In the genomic region with DNA sequence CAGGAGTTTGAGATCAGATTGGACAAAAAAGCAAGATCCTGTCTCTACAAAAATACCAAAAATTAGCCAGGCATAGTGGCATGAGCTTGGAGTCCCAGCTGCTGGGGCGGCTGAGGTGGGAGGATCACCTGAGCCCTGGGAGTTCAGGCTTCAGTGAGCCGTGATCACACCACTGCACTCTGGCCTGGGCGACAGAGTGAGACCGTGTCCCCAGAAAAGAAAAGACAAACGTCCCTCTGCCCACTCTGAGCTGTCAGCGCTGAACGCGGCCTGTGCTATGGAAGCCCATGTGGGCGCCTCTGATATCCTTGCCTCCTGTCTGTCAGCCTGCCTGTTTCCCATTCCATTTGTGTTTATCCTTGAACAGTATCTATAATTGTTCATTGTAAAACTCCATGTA, we compare ENCODE assay signal across 17 cellular contexts.
"Had no signal": no experiment of that assay in that cellular context is flagged by ENCODE, and none has a peak within 500 bp of the region (broad histone marks: within the 10 kb centered on the region; RNA-seq: fewer than 3 reads in every experiment).

No MANE protein-coding gene starts in this region.

- H3K4me3 ChIP-seq: body of pancreas, coronary artery, heart left ventricle, pancreas, spleen had no signal

- DNase-seq: activated CD4-positive, alpha-beta T cell treated with anti-CD3 and anti-CD28 coated beads for 1 hour; activated naive CD4-positive, alpha-beta T cell treated with Interleukin-2 at 50 U/mL for 16 hours; activated naive CD8-positive, alpha-beta T cell treated with anti-CD3 and anti-CD28 coated beads, Interleukin-2, amount 10 ng/mL, durations not matched to agents 7 days and 5 days; activated T-cell treated with anti-CD3 and anti-CD28 coated beads, Interleukin-2, amount 50 U/mL, for 1 hour; amygdala; body of pancreas; central memory CD4-positive, alpha-beta T cell; kidney glomerular epithelial cell; mesendoderm; naive thymus-derived CD4-positive, alpha-beta T cell; spleen; stimulated activated naive CD4-positive, alpha-beta T cell had no signal

- H3K27ac Mint-ChIP-seq: activated naive CD8-positive, alpha-beta T cell treated with anti-CD3 and anti-CD28 coated beads, Interleukin-2, amount 10 ng/mL, durations not matched to agents 7 days and 5 days; activated T-helper 2 cell treated with anti-CD3 and anti-CD28 coated beads, Interferon-gamma antibody, Interleukin-2, Interleukin-4, amounts not matched to agents 10 μg/mL and 5 μg/mL and 100 μg/mL, durations not matched to agents 14 hours and 24 hours and 36 hours; naive thymus-derived CD4-positive, alpha-beta T cell; T-helper 1 cell treated with Interleukin-12 subunit alpha and Interleukin-12 subunit beta and Interleukin-4 antibody, amounts not matched to agents 30 μg/mL and 1 μg/mL, for 36 hours had no signal

- H3K27ac ChIP-seq: body of pancreas, pancreas, spleen had no signal

- H3K9me3 Mint-ChIP-seq: activated naive CD8-positive, alpha-beta T cell treated with anti-CD3 and anti-CD28 coated beads, Interleukin-2, amount 10 ng/mL, durations not matched to agents 7 days and 5 days; activated T-helper 2 cell treated with anti-CD3 and anti-CD28 coated beads, Interferon-gamma antibody, Interleukin-2, Interleukin-4, amounts not matched to agents 10 μg/mL and 5 μg/mL and 100 μg/mL, durations not matched to agents 14 hours and 24 hours and 36 hours; naive thymus-derived CD4-positive, alpha-beta T cell; T-helper 1 cell treated with Interleukin-12 subunit alpha and Interleukin-12 subunit beta and Interleukin-4 antibody, amounts not matched to agents 30 μg/mL and 1 μg/mL, for 36 hours had no signal

- ATAC-seq: body of pancreas; naive thymus-derived CD4-positive, alpha-beta T cell; pancreas had no signal

- H3K27me3 ChIP-seq: body of pancreas, heart left ventricle, pancreas, spleen had no signal

- H3K9me3 ChIP-seq: body of pancreas, heart left ventricle, pancreas, spleen had no signal

- H3K27me3 Mint-ChIP-seq: activated naive CD8-positive, alpha-beta T cell treated with anti-CD3 and anti-CD28 coated beads, Interleukin-2, amount 10 ng/mL, durations not matched to agents 7 days and 5 days; naive thymus-derived CD4-positive, alpha-beta T cell had no signal

- H3K4me3 Mint-ChIP-seq: activated naive CD8-positive, alpha-beta T cell treated with anti-CD3 and anti-CD28 coated beads, Interleukin-2, amount 10 ng/mL, durations not matched to agents 7 days and 5 days; naive thymus-derived CD4-positive, alpha-beta T cell; T-helper 1 cell treated with Interleukin-12 subunit alpha and Interleukin-12 subunit beta and Interleukin-4 antibody, amounts not matched to agents 30 μg/mL and 1 μg/mL, for 36 hours had no signal

- H3K4me1 Mint-ChIP-seq: activated naive CD8-positive, alpha-beta T cell treated with anti-CD3 and anti-CD28 coated beads, Interleukin-2, amount 10 ng/mL, durations not matched to agents 7 days and 5 days had no signal
